8 cellular contexts compared by ENCODE assay signal in the genomic region with DNA sequence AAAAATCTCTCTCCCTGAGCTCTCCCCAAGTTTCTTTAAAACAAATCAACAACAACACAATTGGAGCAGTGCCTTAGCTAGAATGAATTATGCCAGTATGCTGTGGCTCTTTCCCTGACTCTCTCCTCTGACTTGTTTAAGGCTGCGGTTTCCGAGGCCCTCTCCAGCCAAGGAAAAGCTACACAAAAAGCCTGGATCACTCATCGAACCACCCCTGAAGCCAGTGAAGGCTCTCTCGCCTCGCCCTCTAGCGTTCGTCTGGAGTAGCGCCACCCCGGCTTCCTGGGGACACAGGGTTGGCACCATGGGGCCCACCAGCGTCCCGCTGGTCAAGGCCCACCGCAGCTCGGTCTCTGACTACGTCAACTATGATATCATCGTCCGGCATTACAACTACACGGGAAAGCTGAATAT. TPM values are rescaled to one million over a fixed set of nuclear protein-coding genes. Genes with fewer than 3 reads are reported as not detected.
DNase-seq lines count a peak whose midpoint lies in the region; ATAC-seq, FAIRE-seq and TF ChIP-seq lines count a peak whose summit lies in the region.

No MANE protein-coding gene starts in this region.

- ATAC-seq in GM18870 (IDR thresholded peaks at IDR 0.05; ENCODE audit: unreplicated experiment): no peak

- peak; percentile 98 for DNase-seq in DMS53 (lab: John Stamatoyannopoulos, UW)
- DNase-seq in HCEC 1CT: peak; percentile 94
- peak; percentile 56 for DNase-seq in NCI-H1694 (lab: John Stamatoyannopoulos, UW)
- DNase-seq in activated CD4-positive, CD25-positive, alpha-beta regulatory T cell treated with anti-CD3 and anti-CD28 coated beads, Interleukin-2, amount 50 U/mL, for 16 hours (ENCODE audit: low read depth, low spot score): peak; percentile 77
- DNase-seq in cardiac fibroblast (ENCODE audit: low read depth in 2 of 2): peak; percentile 94
- DNase-seq in keratinocyte (ENCODE audit: low read depth, low spot score): peak; percentile 57
- DNase-seq in stimulated activated CD4-positive, alpha-beta T cell treated with anti-CD3 and anti-CD28 coated beads, Interleukin-12 subunit alpha, Interleukin-12 subunit beta, amount 100 ng/mL, for 4 hours: peak; percentile 85

- peaks cover 17% of the 10 kb centered on the region for H3K4me1 ChIP-seq in keratinocyte (ENCODE audit: control insufficient read depth, extremely low read depth, insufficient read depth, low read length)

- TF ChIP-seq CTCF in cardiac fibroblast (IDR thresholded peaks at IDR 0.05; ENCODE audit: low read depth, low read length): peak; percentile 98
- TF ChIP-seq CTCF in keratinocyte (optimal IDR thresholded peaks at IDR 0.05 in 1 of 3, IDR thresholded peaks at IDR 0.05 in 1 of 3, conservative IDR thresholded peaks at IDR 0.05 in 1 of 3; ENCODE audit: extremely low read depth in 1 of 3, insufficient read depth in 2 of 3, low read length in 3 of 3): peak; percentile 90 to 98 (median 95)

- dilution Hi-C loops in keratinocyte (cut with MboI; ENCODE audit: extremely low pct_ligation_motif_present, low sequenced_read_pairs): no loop called here

- no peak for FAIRE-seq in keratinocyte (lab: Jason Lieb, UNC)

- peak overlapping the region; percentile 3 for H3K27ac ChIP-seq in keratinocyte (ENCODE audit: control insufficient read depth, insufficient read depth, low read length)

- peaks cover 4 to 6% of the 10 kb centered on the region in 2 experiments for H3K36me3 ChIP-seq in keratinocyte (ENCODE audit: control insufficient read depth in 2 of 2, extremely low read depth in 1 of 2, insufficient read depth in 2 of 2, low read length in 2 of 2)

- H3K4me3 ChIP-seq in cardiac fibroblast (replicated peaks in 1 of 2; ENCODE audit: low read depth in 2 of 2, low read length in 2 of 2) (peak overlapping the region; percentile 73 to 78), keratinocyte (ENCODE audit: control insufficient read depth in 2 of 3, extremely low read depth in 1 of 3, insufficient read depth in 2 of 3, low read depth in 1 of 3, low read length in 3 of 3) (peak overlapping the region in 2 of 3 experiments; percentile 42 to 45)

- H3K9me3 ChIP-seq in keratinocyte (ENCODE audit: control insufficient read depth, low read depth, low read length): no peaks in the 10 kb centered on the region

- H3K4me2 ChIP-seq in keratinocyte (ENCODE audit: control insufficient read depth, extremely low read depth, insufficient read depth, low read depth, low read length): peak overlapping the region; percentile 52

- H3K9me1 ChIP-seq in keratinocyte (ENCODE audit: control insufficient read depth, extremely low read depth, insufficient read depth, low read length): no peaks in the 10 kb centered on the region

- H2AFZ ChIP-seq in keratinocyte (ENCODE audit: control insufficient read depth, low read length): no peak overlapping the region

- H3K27me3 ChIP-seq in keratinocyte (ENCODE audit: control insufficient read depth, extremely low read depth, insufficient read depth, low read length): no peaks in the 10 kb centered on the region

- H3K79me2 ChIP-seq in keratinocyte (ENCODE audit: control insufficient read depth, insufficient read depth, low read length): peaks cover 1% of the 10 kb centered on the region

- no peak overlapping the region for H3K9ac ChIP-seq in keratinocyte (ENCODE audit: control insufficient read depth, extremely low read depth, insufficient read depth, low read length)

- H4K20me1 ChIP-seq in keratinocyte (ENCODE audit: control insufficient read depth, extremely low read depth, insufficient read depth, low read length): no peaks in the 10 kb centered on the region

RNA-seq across cellular contexts. Expression of a gene that starts 1.9 kb away (rescaled TPM):
- 2.0 to 10.7 TPM (median 3.1 TPM) in 3 replicates for polyA plus RNA-seq in keratinocyte
- polyA plus RNA-seq in keratinocyte (2011; ENCODE audit: low read depth): 0.19 TPM
- 2.4 and 3.7 TPM in 2 replicates for polyA plus RNA-seq in keratinocyte (2011; cell fraction: cytosol; rRNA removed)
- polyA plus RNA-seq in keratinocyte (2011; cell fraction: nucleus; rRNA removed): 4.5 and 5.6 TPM in 2 replicates
- 0.30 and 6.2 TPM in 2 replicates for polyA plus RNA-seq in keratinocyte (2012; ENCODE audit: low replicate concordance)
- polyA minus RNA-seq in keratinocyte: 3.4 to 16.0 TPM (median 4.8 TPM) in 3 replicates
- polyA minus RNA-seq in keratinocyte (2011; cell fraction: cytosol; rRNA and poly(A)+ RNA removed): 4.4 TPM
- 3.1 and 5.7 TPM in 2 replicates for polyA minus RNA-seq in keratinocyte (2011; cell fraction: nucleus; rRNA and poly(A)+ RNA removed)
